In the genomic region with DNA sequence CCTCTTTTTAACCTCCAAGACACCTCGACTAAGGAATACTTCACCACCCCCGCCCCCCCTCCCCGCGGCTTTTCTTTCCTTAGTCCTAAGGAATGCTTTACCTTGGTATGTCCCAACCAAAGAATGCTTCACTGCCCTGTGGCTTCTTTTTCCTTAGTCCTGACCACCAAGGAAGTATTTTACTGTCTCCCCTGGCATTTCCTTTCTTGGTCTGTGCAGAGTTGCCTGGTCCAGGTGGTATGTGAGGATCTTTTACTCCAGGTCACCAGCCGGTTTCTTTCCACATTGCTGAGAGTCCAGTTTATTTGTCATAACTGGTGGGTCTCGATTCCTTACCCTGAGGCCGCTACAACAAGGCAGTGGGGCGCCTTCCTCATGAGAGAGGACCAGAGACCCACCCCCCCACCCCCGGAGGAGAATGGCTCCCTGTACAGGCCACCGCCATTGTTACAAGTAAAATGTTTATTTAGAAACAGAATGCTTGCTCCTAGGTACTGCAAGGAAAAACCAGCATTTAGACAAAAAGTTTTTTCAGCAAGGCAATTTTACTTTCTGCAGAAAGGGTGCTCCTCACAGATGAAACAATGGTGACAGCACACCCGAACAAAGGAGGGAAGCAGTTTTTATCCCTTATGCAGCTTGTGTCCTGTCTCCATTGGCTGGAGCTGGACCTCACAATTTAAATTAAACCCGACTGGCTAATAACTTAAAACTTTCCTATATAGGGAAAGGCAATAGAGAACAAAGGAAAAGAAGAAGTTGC, we compare ENCODE assay signal across 20 cellular contexts. TPM values are rescaled to one million over a fixed set of nuclear protein-coding genes. Genes with fewer than 3 reads are reported as not detected.
"Had no signal": no experiment of that assay in that cellular context is flagged by ENCODE, and none has a peak within 500 bp of the region (broad histone marks: within the 10 kb centered on the region; RNA-seq: fewer than 3 reads in every experiment).

No MANE protein-coding gene starts in this region.

- H3K27ac Mint-ChIP-seq: activated naive CD4-positive, alpha-beta T cell treated with anti-CD3 and anti-CD28 coated beads for 36 hours; memory B cell had no signal

- H3K4me3 ChIP-seq: ascending aorta, dorsolateral prefrontal cortex, psoas muscle, sigmoid colon, stomach, testis, upper lobe of right lung had no signal

- H3K4me3 Mint-ChIP-seq: activated naive CD4-positive, alpha-beta T cell treated with anti-CD3 and anti-CD28 coated beads for 36 hours; memory B cell had no signal

- H3K27me3 Mint-ChIP-seq: memory B cell; naive thymus-derived CD8-positive, alpha-beta T cell had no signal

- H3K27me3 ChIP-seq: ascending aorta, dorsolateral prefrontal cortex, sigmoid colon, stomach, testis, upper lobe of right lung had no signal

- H3K4me1 ChIP-seq: psoas muscle had no signal

- H3K27ac ChIP-seq: ascending aorta, dorsolateral prefrontal cortex, psoas muscle, sigmoid colon, stomach, testis, upper lobe of right lung had no signal

- H3K36me3 ChIP-seq: upper lobe of right lung had no signal

- FAIRE-seq: bronchial epithelial cell had no signal

- DNase-seq: activated naive CD4-positive, alpha-beta T cell treated with anti-CD3 and anti-CD28 coated beads for 36 hours; activated T-cell treated with anti-CD3 and anti-CD28 coated beads for 4 hours; dorsolateral prefrontal cortex; hypothalamus; kidney glomerular epithelial cell; left ventricle myocardium superior; naive thymus-derived CD8-positive, alpha-beta T cell; psoas muscle; sigmoid colon; stimulated activated CD4-positive, alpha-beta T cell treated with anti-CD3 and anti-CD28 coated beads, Interleukin-1b, Interleukin-23, amount 100 ng/mL, for 48 hours; stomach; SW 1271; testis; upper lobe of right lung had no signal

- H3K9me3 ChIP-seq: testis had no signal

- ATAC-seq: activated CD4-positive, CD25-positive, alpha-beta regulatory T cell treated with anti-CD3 and anti-CD28 coated beads, Interleukin-2, amount 50 U/mL, for 24 hours; esophagus mucosa; left ventricle myocardium superior; naive thymus-derived CD8-positive, alpha-beta T cell; psoas muscle; upper lobe of right lung had no signal

RNA-seq across cellular contexts. Expression of gene BCL2A1, which starts 51.1 kb away (rescaled TPM):
- total RNA-seq: ascending aorta, esophagus mucosa, osteocyte, testis had no signal
